In the genomic region with DNA sequence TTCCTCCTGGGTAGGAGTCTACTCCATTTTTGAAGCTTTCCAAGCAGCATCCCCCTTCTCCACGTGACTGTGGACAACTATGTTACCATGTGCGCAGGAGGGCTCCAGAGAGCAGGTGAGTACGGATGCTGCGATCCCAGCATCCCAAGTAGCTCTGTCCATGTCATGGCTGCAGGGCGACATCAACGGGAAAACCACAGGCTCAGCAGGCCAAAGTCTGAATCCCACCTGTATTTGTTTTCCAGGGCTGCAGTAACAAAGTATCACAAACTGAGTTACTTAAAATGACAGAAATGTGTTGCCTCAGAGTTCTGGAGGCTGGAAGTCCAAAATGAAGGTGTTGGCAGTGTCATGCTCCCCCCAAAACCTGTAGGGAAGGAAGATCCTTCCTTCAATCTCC, we compare ENCODE assay signal across 1 cellular context.
TF ChIP-seq lines count a peak whose summit lies in the region.

No MANE protein-coding gene starts in this region.

TF ChIP-seq in HEK293, 187 proteins besides CTCF, POLR2A, EP300 and RAD21:
- TF ChIP-seq ZNF433 (tag by site-specific recombination; IDR thresholded peaks at IDR 0.05; ENCODE audit: low read depth) (no peak), ZNF548 (tag by site-specific recombination; IDR thresholded peaks at IDR 0.05) (peak; percentile 75), ZNF777 (tag by site-specific recombination; IDR thresholded peaks at IDR 0.05; ENCODE audit: borderline replicate concordance) (no peak)
